Comparison of ENCODE assay signal across 36 cellular contexts in genomic region chr2:76437564-76437963, GRCh38.
"Had no signal": no experiment of that assay in that cellular context is flagged by ENCODE, and none has a peak within 500 bp of the region (broad histone marks: within the 10 kb centered on the region; RNA-seq: fewer than 3 reads in every experiment).

No MANE protein-coding gene starts in this region.

- H3K27me3 ChIP-seq: MG63 had no signal

- H3K9me3 ChIP-seq: MG63 had no signal

- H3K4me3 ChIP-seq: MG63 had no signal

- H3K36me3 ChIP-seq: MG63 had no signal

- DNase-seq: Karpas-422, Kasumi-1, MG63, MM.1S, MV-4-11, NCI-H1048, NCI-H1092, NCI-H1092 treated with DMSO at 0.1 percent for 48 hours, NCI-H1105, NCI-H1105 treated with DMSO at 0.1 percent for 48 hours, NCI-H1417, NCI-H1417 treated with DMSO at 0.1 percent for 48 hours, NCI-H1436, NCI-H1436 treated with DMSO at 0.1 percent for 48 hours, NCI-H146, NCI-H1694, NCI-H1694 treated with DMSO at 0.1 percent for 48 hours, NCI-H187, NCI-H187 treated with DMSO at 0.1 percent for 48 hours, NCI-H1930, NCI-H2029, NCI-H2029 treated with DMSO at 0.1 percent for 48 hours, NCI-H2081, NCI-H2081 treated with DMSO at 0.1 percent for 48 hours, NCI-H2107, NCI-H2171, NCI-H2171 treated with DMSO at 0.1 percent for 48 hours, NCI-H2227 treated with DMSO at 0.1 percent for 48 hours, NCI-H226, NCI-H345, NCI-H446, NCI-H446 treated with DMSO at 0.1 percent for 48 hours, NCI-H510A, NCI-H510A treated with DMSO at 0.1 percent for 48 hours, NCI-H524, NCI-H524 treated with DMSO at 0.1 percent for 48 hours had no signal
